In the genomic region with DNA sequence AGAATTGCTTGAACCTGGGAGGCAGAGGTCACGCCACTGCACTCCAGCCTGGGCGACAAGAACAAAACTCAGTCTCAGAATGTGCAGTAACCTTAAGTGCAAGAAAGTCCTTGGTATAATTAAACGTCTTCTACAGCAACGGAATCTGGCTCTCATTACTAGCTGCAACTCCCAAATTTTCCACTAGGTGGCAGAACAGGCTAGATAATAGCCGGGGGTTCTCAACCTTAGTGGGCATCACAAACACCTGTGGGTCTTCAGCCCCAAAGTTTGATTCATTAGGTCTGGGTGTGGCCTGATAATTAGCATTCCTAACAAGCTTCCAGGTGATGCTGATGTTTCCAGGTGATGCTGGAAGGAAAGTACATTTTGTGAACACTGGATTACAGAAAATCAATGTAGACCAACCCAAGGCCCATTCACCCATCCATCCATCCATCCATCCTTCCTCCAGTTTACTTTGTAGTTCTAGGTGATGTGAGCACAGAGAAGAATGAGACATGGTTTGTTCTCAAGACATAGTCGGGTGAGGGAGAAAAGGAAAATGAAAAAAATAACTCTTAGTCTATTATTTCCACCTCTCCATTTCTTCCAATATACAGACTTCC, we compare ENCODE assay signal across 9 cellular contexts. TPM values are rescaled to one million over a fixed set of nuclear protein-coding genes. Genes with fewer than 3 reads are reported as not detected.
DNase-seq lines count a peak whose midpoint lies in the region; ATAC-seq and TF ChIP-seq lines count a peak whose summit lies in the region.
"Had no signal": no experiment of that assay in that cellular context is flagged by ENCODE, and none has a peak within 500 bp of the region (broad histone marks: within the 10 kb centered on the region; RNA-seq: fewer than 3 reads in every experiment).

No MANE protein-coding gene starts in this region.

- H2AK5ac ChIP-seq in neuronal stem cell (ENCODE audit: low read depth, low read length) = no peak overlapping the region

- H3K4me3 ChIP-seq in fibroblast of mammary gland (ENCODE audit: control insufficient read depth, low read depth, low read length) (no peak overlapping the region), neuronal stem cell (ENCODE audit: low read length in 2 of 2) (no peak overlapping the region), thyroid gland (replicated peaks in 1 of 3) (no peak overlapping the region)
- H3K4me3 ChIP-seq: BLaER1 had no signal

- H3K27ac ChIP-seq in neuronal stem cell (replicated peaks; ENCODE audit: low read length) = no peak overlapping the region
- H3K27ac ChIP-seq in thyroid gland = peak overlapping the region in 2 of 3 donors; percentile 20
- H3K27ac ChIP-seq: BLaER1 had no signal

- H3K9me3 Mint-ChIP-seq in activated T-cell treated with anti-CD3 and anti-CD28 coated beads, Interleukin-2, amount 50 U/mL, for 24 hours = no peaks in the 10 kb centered on the region

- peak; percentile 60 for ATAC-seq in HG03354 (IDR thresholded peaks at IDR 0.05; ENCODE audit: poor library complexity, severe bottlenecking, unreplicated experiment)

- H4K8ac ChIP-seq in neuronal stem cell (ENCODE audit: low read depth, low read length) = no peak overlapping the region

- peaks cover 40% of the 10 kb centered on the region for H3K36me3 Mint-ChIP-seq in activated T-cell treated with anti-CD3 and anti-CD28 coated beads, Interleukin-2, amount 50 U/mL, for 24 hours (ENCODE audit: low read depth)

- H2BK12ac ChIP-seq in neuronal stem cell (ENCODE audit: low read length) = no peak overlapping the region

- no peak overlapping the region for H2BK5ac ChIP-seq in neuronal stem cell (ENCODE audit: low read length)

- no peak overlapping the region for H3K18ac ChIP-seq in neuronal stem cell (ENCODE audit: low read length)

- H3K27ac Mint-ChIP-seq in activated T-cell treated with anti-CD3 and anti-CD28 coated beads, Interleukin-2, amount 50 U/mL, for 24 hours = peak overlapping the region; percentile 74

- H2AFZ ChIP-seq in neuronal stem cell (ENCODE audit: low read length) = no peak overlapping the region

- H3K4me3 Mint-ChIP-seq in activated T-cell treated with anti-CD3 and anti-CD28 coated beads, Interleukin-2, amount 50 U/mL, for 24 hours = no peak overlapping the region

- TF ChIP-seq CTCF in fibroblast of mammary gland (conservative IDR thresholded peaks at IDR 0.05; ENCODE audit: control insufficient read depth, insufficient read depth, low read depth, low read length) (peak; percentile 84), thyroid gland (IDR thresholded peaks at IDR 0.05) (peak; percentile 83 to 94 (median 87))

- intact Hi-C loops in thyroid gland (cut with DNase I) = loop anchor here (5.0 kb wide), 2 partner anchors 181 to 306 kb away; no protein-coding TSS in a partner anchor

- H4K91ac ChIP-seq in neuronal stem cell (ENCODE audit: low read depth, low read length, poor library complexity) = no peak overlapping the region

- no peaks in the 10 kb centered on the region for H3K9me3 ChIP-seq in neuronal stem cell (replicated peaks in 1 of 2; ENCODE audit: control insufficient read depth in 2 of 2, insufficient read depth in 1 of 2, low read depth in 1 of 2, low read length in 2 of 2)
- H3K9me3 ChIP-seq in thyroid gland = no peaks in the 10 kb centered on the region
- H3K9me3 ChIP-seq: BLaER1 had no signal

- no peak overlapping the region for H3K4me2 ChIP-seq in neuronal stem cell (ENCODE audit: insufficient read depth, low read length, poor library complexity, severe bottlenecking)
- H3K4me2 ChIP-seq: BLaER1 had no signal

- H3K27me3 ChIP-seq in neuronal stem cell (ENCODE audit: control insufficient read depth in 3 of 3, insufficient read depth in 3 of 3, low read depth in 1 of 3, low read length in 3 of 3) (no peaks in the 10 kb centered on the region), thyroid gland (no peaks in the 10 kb centered on the region)
- H3K27me3 ChIP-seq: BLaER1 had no signal

- no peak overlapping the region for H3K23ac ChIP-seq in neuronal stem cell (ENCODE audit: low read depth, low read length, poor library complexity)

- H3K36me3 ChIP-seq in neuronal stem cell (replicated peaks in 1 of 2; ENCODE audit: control insufficient read depth in 2 of 2, insufficient read depth in 2 of 2, low read length in 2 of 2) = peaks cover 6 to 43% of the 10 kb centered on the region in 2 donors
- no peaks in the 10 kb centered on the region for H3K36me3 ChIP-seq in thyroid gland

- WGBS in neuronal stem cell (ENCODE audit: extremely low coverage in 2 of 2, insufficient read length in 2 of 2, insufficient replicate concordance in 1 of 2), 2 donors = no CpG with 5 or more reads among the region's 6 CpGs
- 11 to 20% methylated on average over 6 of the region's 6 CpGs for WGBS in thyroid gland, 2 donors

- H3K27me3 Mint-ChIP-seq in activated T-cell treated with anti-CD3 and anti-CD28 coated beads, Interleukin-2, amount 50 U/mL, for 24 hours = no peaks in the 10 kb centered on the region

- H3K4me1 ChIP-seq in neuronal stem cell (ENCODE audit: control insufficient read depth in 2 of 2, insufficient read depth in 1 of 2, low read depth in 1 of 2, low read length in 2 of 2) (no peaks in the 10 kb centered on the region), thyroid gland (peaks cover 8 to 23% of the 10 kb centered on the region in 2 donors)

- peak; percentile 27 for DNase-seq in DMS153 treated with DMSO at 0.1 percent for 48 hours (lab: John Stamatoyannopoulos, UW; ENCODE audit: unreplicated experiment)
- DNase-seq in DMS153 (lab: John Stamatoyannopoulos, UW) = no peak
- peak; percentile 18 for DNase-seq in OCI-M2 (lab: John Stamatoyannopoulos, UW; ENCODE audit: unreplicated experiment)
- peak; percentile 64 for DNase-seq in activated T-cell treated with anti-CD3 and anti-CD28 coated beads, Interleukin-2, amount 50 U/mL, for 24 hours
- peak; percentile 53 for DNase-seq in fibroblast of mammary gland (ENCODE audit: low read depth)
- peak; percentile 71 for DNase-seq in neuronal stem cell (ENCODE audit: low spot score)
- peak; percentile 45 to 48 for DNase-seq in thyroid gland

- peaks cover 25% of the 10 kb centered on the region for H3K4me1 Mint-ChIP-seq in activated T-cell treated with anti-CD3 and anti-CD28 coated beads, Interleukin-2, amount 50 U/mL, for 24 hours (ENCODE audit: low read depth)

- H3K4ac ChIP-seq in neuronal stem cell (ENCODE audit: low read length) = no peak overlapping the region

- H2BK120ac ChIP-seq in neuronal stem cell (ENCODE audit: low read depth, low read length) = no peak overlapping the region

- TF ChIP-seq POLR2A in thyroid gland (IDR thresholded peaks at IDR 0.05) = no peak

- no peak overlapping the region for H2BK15ac ChIP-seq in neuronal stem cell (ENCODE audit: low read length)

- H3K9ac ChIP-seq in neuronal stem cell (ENCODE audit: low read depth, low read length, poor library complexity) = no peak overlapping the region
- H3K9ac ChIP-seq: BLaER1 had no signal

- no peak overlapping the region for H3K14ac ChIP-seq in neuronal stem cell (ENCODE audit: low read length)

- no peaks in the 10 kb centered on the region for H3K79me1 ChIP-seq in neuronal stem cell (ENCODE audit: low read depth, low read length)

RNA-seq across cellular contexts. Expression of gene FBXW2, which starts 37.3 kb away (rescaled TPM):
- polyA plus RNA-seq in neuronal stem cell (2013, experiment 1 of 2) = 22.3 TPM
- 23.1 TPM for polyA plus RNA-seq in neuronal stem cell (2013, experiment 2 of 2)
- total RNA-seq in thyroid gland = 10 to 100 TPM; 46.9 to 54.8 (median 50.1) TPM

RNA-seq across cellular contexts. Expression of gene MEGF9, which starts 41.7 kb away (rescaled TPM):
- 6.0 TPM for polyA plus RNA-seq in neuronal stem cell (2013, experiment 1 of 2)
- 5.9 TPM for polyA plus RNA-seq in neuronal stem cell (2013, experiment 2 of 2)
- total RNA-seq in thyroid gland = 100 to 1,000 TPM in 3 of 4 donors, 10 to 100 TPM in 1; 65.2 to 194 (median 138) TPM
